ENCODE assay signal across 1 cellular context in the genomic region with DNA sequence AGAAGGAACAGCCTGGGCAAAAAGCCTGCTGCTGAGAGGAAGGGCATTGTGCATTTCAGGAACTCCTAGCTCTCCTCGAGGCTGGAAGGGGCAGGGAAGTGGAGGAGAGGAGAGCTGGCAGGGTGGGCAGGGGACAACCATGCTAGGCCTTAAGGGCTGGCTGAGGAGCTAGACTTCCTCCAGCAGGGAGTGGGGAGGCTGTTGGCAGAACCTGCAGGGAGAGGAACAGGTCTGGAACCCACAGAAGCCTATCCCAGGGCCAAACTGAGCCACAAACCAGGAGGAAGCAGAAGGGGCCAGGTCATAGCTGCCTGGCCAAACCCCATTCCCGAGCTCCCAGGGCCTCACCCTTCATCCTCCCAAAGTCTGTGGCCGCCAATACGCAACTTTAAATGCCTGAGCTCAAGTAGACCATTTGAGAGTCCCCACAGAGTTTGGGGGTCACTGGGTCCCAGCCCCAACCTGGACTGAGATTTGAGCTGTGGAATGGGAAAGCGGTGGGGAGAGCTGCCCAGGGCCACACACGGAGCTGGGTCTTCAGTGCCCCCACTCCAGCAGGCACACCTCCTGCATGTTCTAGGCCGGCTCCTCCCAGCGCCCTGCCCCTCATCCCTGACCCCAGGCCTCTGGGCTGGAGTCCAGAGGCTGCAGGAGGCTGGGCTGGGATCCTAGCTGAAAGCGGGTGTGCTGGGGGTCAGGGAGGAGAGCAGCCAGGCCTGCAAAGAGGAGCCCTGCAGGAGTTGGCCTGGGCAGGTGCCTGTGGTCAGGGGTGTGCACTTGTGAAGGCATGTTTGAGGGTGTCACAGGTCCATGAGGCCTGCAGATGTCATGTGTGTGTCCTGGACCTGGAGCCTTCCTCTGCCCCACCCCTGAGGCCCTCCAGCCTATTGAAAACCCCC.
TF ChIP-seq lines count a peak whose summit lies in the region.

No MANE protein-coding gene starts in this region.

TF ChIP-seq in IMR-90, 13 proteins besides CTCF, POLR2A, EP300 and RAD21:
- TF ChIP-seq RCOR1 (IDR thresholded peaks at IDR 0.05; ENCODE audit: insufficient replicate concordance, low read length) (no peak), MAZ (IDR thresholded peaks at IDR 0.05; ENCODE audit: borderline replicate concordance, low read depth, low read length) (no peak), RFX5 (IDR thresholded peaks at IDR 0.05; ENCODE audit: low read depth, low read length) (no peak), SMC3 (IDR thresholded peaks at IDR 0.05; ENCODE audit: low read depth, low read length) (no peak), MXI1 (IDR thresholded peaks at IDR 0.05; ENCODE audit: borderline replicate concordance, low read depth, low read length) (no peak), NFE2L2 (IDR thresholded peaks at IDR 0.05; ENCODE audit: low read depth, low read length) (no peak), ELK1 (IDR thresholded peaks at IDR 0.05; ENCODE audit: borderline replicate concordance, low read depth, low read length) (no peak), USF2 (IDR thresholded peaks at IDR 0.05; ENCODE audit: low read depth, low read length) (no peak), CEBPB (IDR thresholded peaks at IDR 0.05; ENCODE audit: low read depth, low read length) (no peak), BHLHE40 (IDR thresholded peaks at IDR 0.05; ENCODE audit: low read depth, low read length) (no peak), CHD1 (IDR thresholded peaks at IDR 0.05; ENCODE audit: low read depth, low read length) (no peak), FOS (IDR thresholded peaks at IDR 0.05; ENCODE audit: low read depth, low read length) (no peak), MAFK (IDR thresholded peaks at IDR 0.05; ENCODE audit: low read depth, low read length) (no peak)
